12 cellular contexts compared by ENCODE assay signal in genomic region chr2:224945134-224945533, GRCh38.
DNase-seq lines count a peak whose midpoint lies in the region; ATAC-seq and TF ChIP-seq lines count a peak whose summit lies in the region.
"Had no signal": no experiment of that assay in that cellular context is flagged by ENCODE, and none has a peak within 500 bp of the region (broad histone marks: within the 10 kb centered on the region; RNA-seq: fewer than 3 reads in every experiment).

No MANE protein-coding gene starts in this region.

- peaks cover 40% of the 10 kb centered on the region for H3K36me3 Mint-ChIP-seq in activated naive CD8-positive, alpha-beta T cell treated with anti-CD3 and anti-CD28 coated beads, Interleukin-2, amount 10 ng/mL, durations not matched to agents 7 days and 5 days
- no peaks in the 10 kb centered on the region for H3K36me3 Mint-ChIP-seq in mesothelial cell of epicardium

- peak overlapping the region; percentile 96 for H3K4me3 Mint-ChIP-seq in activated naive CD8-positive, alpha-beta T cell treated with anti-CD3 and anti-CD28 coated beads, Interleukin-2, amount 10 ng/mL, durations not matched to agents 7 days and 5 days
- no peak overlapping the region for H3K4me3 Mint-ChIP-seq in mesothelial cell of epicardium

- POLR2A ChIA-PET in activated naive CD8-positive, alpha-beta T cell treated with anti-CD3 and anti-CD28 coated beads, Interleukin-2, amount 10 ng/mL, durations not matched to agents 7 days and 5 days (lab: Charles Lee) = interaction anchor here (0.6 to 10.9 kb wide), 8 partner anchors 8 to 94 kb away, joined by 3 to 172 read pairs (median 8); no protein-coding TSS in a partner anchor

- peaks cover 46% of the 10 kb centered on the region for H3K4me1 Mint-ChIP-seq in activated naive CD8-positive, alpha-beta T cell treated with anti-CD3 and anti-CD28 coated beads, Interleukin-2, amount 10 ng/mL, durations not matched to agents 7 days and 5 days
- no peaks in the 10 kb centered on the region for H3K4me1 Mint-ChIP-seq in mesothelial cell of epicardium

- no peak for TF ChIP-seq CTCF in mesothelial cell of epicardium (IDR thresholded peaks at IDR 0.05; ENCODE audit: unreplicated experiment)

- peak overlapping the region; percentile 96 for H3K27ac Mint-ChIP-seq in activated naive CD8-positive, alpha-beta T cell treated with anti-CD3 and anti-CD28 coated beads, Interleukin-2, amount 10 ng/mL, durations not matched to agents 7 days and 5 days
- H3K27ac Mint-ChIP-seq in mesothelial cell of epicardium = no peak overlapping the region

- H3K9me3 Mint-ChIP-seq in activated naive CD8-positive, alpha-beta T cell treated with anti-CD3 and anti-CD28 coated beads, Interleukin-2, amount 10 ng/mL, durations not matched to agents 7 days and 5 days = no peaks in the 10 kb centered on the region
- H3K9me3 Mint-ChIP-seq in mesothelial cell of epicardium = no peaks in the 10 kb centered on the region

- peak; percentile 25 for ATAC-seq in HG02885 (IDR thresholded peaks at IDR 0.05; ENCODE audit: poor library complexity, unreplicated experiment)
- peak; percentile 31 for ATAC-seq in activated naive CD8-positive, alpha-beta T cell treated with anti-CD3 and anti-CD28 coated beads, Interleukin-2, amount 10 ng/mL, durations not matched to agents 7 days and 5 days (ENCODE audit: low read depth)
- ATAC-seq in sciatic nerve = peak; percentile 74

- intact Hi-C loops in sciatic nerve (cut with DNase I) = no loop called here

- no peaks in the 10 kb centered on the region for H3K27me3 Mint-ChIP-seq in activated naive CD8-positive, alpha-beta T cell treated with anti-CD3 and anti-CD28 coated beads, Interleukin-2, amount 10 ng/mL, durations not matched to agents 7 days and 5 days
- peaks cover 24% of the 10 kb centered on the region for H3K27me3 Mint-ChIP-seq in mesothelial cell of epicardium (ENCODE audit: low read depth)

- DNase-seq in NCI-H748 (lab: John Stamatoyannopoulos, UW; ENCODE audit: unreplicated experiment) = peak; percentile 10
- no peak for DNase-seq in NCI-H748 treated with DMSO at 0.1 percent for 48 hours (lab: John Stamatoyannopoulos, UW)
- no peak for DNase-seq in activated naive CD8-positive, alpha-beta T cell treated with anti-CD3 and anti-CD28 coated beads, Interleukin-2, amount 10 ng/mL, durations not matched to agents 7 days and 5 days
- DNase-seq in sciatic nerve (ENCODE audit: low spot score) = no peak
- DNase-seq in mucosa of gallbladder (ENCODE audit: low spot score) = no peak
- no peak for DNase-seq in NCI-H2196 (lab: John Stamatoyannopoulos, UW; ENCODE audit: unreplicated experiment)
- DNase-seq in mesothelial cell of epicardium (ENCODE audit: low spot score in 2 of 2, unreplicated experiment in 2 of 2) = no peak
- DNase-seq: 8988T, cortex of kidney, NCI-H2029, trophoblast cell had no signal
